In the genomic region with DNA sequence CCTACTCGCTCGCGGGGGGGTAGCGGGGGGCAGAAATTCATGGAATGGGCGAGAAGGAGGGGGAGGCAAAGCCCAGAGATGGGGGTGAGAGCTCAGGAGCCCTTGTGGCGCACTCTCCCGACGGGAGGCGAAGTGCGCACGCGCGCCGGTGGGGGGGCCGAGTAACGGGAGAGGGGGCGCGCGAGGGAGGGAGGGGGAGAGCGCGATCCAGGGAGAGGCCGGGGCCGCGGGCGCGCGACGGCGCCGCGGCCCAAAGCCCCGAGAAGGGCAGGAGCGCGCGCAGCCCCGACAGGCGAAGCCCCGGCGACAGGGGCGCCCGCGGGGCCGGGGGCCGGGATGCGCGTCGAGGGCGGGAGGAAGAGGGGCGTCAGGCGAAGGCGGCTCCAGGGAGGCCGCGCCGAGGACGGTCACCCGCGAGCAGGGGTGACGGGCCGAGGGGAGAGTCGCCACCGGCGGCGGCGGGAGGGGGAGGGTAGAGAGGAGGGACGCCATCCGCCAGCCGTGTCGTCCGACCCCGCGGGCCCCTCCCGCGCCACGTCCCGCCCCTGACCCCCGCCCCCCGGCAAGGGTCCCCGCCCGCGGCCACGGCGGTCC, we compare ENCODE assay signal across 2 cellular contexts.
TF ChIP-seq lines count a peak whose summit lies in the region.

No MANE protein-coding gene starts in this region.

TF ChIP-seq in HCT116, 20 proteins besides CTCF, POLR2A, EP300 and RAD21:
- no peak for TF ChIP-seq SRF (IDR thresholded peaks at IDR 0.05; ENCODE audit: low read depth)
- no peak for TF ChIP-seq CBX3 (IDR thresholded peaks at IDR 0.05; ENCODE audit: low read depth)
- TF ChIP-seq SIN3A (IDR thresholded peaks at IDR 0.05; ENCODE audit: low read depth), result no peak
- peak; percentile 58; the same call in 1 of the 2 replicates for TF ChIP-seq POLR2AphosphoS5 (IDR thresholded peaks at IDR 0.05; ENCODE audit: low read depth, low read length)

TF ChIP-seq in K562, 482 proteins besides CTCF, POLR2A, EP300 and RAD21 (continues in another document):
- TF ChIP-seq NR1H2 (CRISPR knock-in tag; IDR thresholded peaks at IDR 0.05) (no peak), NCOA2 (IDR thresholded peaks at IDR 0.05; ENCODE audit: partially characterized antibody in 2 of 2) (no peak), RBM17 (IDR thresholded peaks at IDR 0.05; ENCODE audit: borderline replicate concordance, low read depth, low read length) (no peak), MXI1 (IDR thresholded peaks at IDR 0.05; ENCODE audit: low read depth, low read length) (no peak), FOS (IDR thresholded peaks at IDR 0.05; ENCODE audit: extremely low read depth, insufficient read length) (no peak), ZNF133 (CRISPR knock-in tag; IDR thresholded peaks at IDR 0.05) (no peak), NFXL1 (CRISPR knock-in tag; IDR thresholded peaks at IDR 0.05) (no peak), POLR2AphosphoS2 (IDR thresholded peaks at IDR 0.05; ENCODE audit: low read length) (no peak), LCOR (CRISPR knock-in tag; IDR thresholded peaks at IDR 0.05) (no peak), ZFX (CRISPR knock-in tag; IDR thresholded peaks at IDR 0.05) (peak; percentile 35; the same call in 1 of the 2 replicates), ZFP36 (IDR thresholded peaks at IDR 0.05; ENCODE audit: low read depth, low read length, partially characterized antibody) (no peak), CXXC5 (CRISPR knock-in tag; IDR thresholded peaks at IDR 0.05) (peak; percentile 29; the same call in 1 of the 2 replicates), ZZZ3 (IDR thresholded peaks at IDR 0.05) (no peak), KDM4B (IDR thresholded peaks at IDR 0.05; ENCODE audit: borderline replicate concordance in 2 of 2, low read depth in 1 of 2) (0 out of 4 replicates have a peak, but pooled peaks of 1 of the 2 experiments have one; percentile 43), ZNF507 (tag; conservative IDR thresholded peaks at IDR 0.05) (no peak), ZNF24 (IDR thresholded peaks at IDR 0.05) (no peak), ZNF764 (CRISPR knock-in tag; IDR thresholded peaks at IDR 0.05; ENCODE audit: low read depth) (no peak), NFRKB (IDR thresholded peaks at IDR 0.05; ENCODE audit: low read depth) (no peak), ZNF77 (CRISPR knock-in tag; IDR thresholded peaks at IDR 0.05) (no peak), CBFA2T3 (IDR thresholded peaks at IDR 0.05) (no peak), NR4A1 (CRISPR knock-in tag; IDR thresholded peaks at IDR 0.05) (no peak), NR4A1 (tag; IDR thresholded peaks at IDR 0.05) (no peak), CHD1 (IDR thresholded peaks at IDR 0.05; ENCODE audit: low read length) (no peak), ZKSCAN8 (CRISPR knock-in tag; IDR thresholded peaks at IDR 0.05) (no peak), ZNF431 (CRISPR knock-in tag; IDR thresholded peaks at IDR 0.05) (no peak), SMAD2 (IDR thresholded peaks at IDR 0.05; ENCODE audit: low read depth, low read length) (no peak), TAF1 (IDR thresholded peaks at IDR 0.05; ENCODE audit: control insufficient read depth, extremely low read depth, insufficient read depth, low read length, severe bottlenecking) (peak; percentile 39), NFATC3 (IDR thresholded peaks at IDR 0.05) (no peak), TEAD1 (CRISPR knock-in tag; IDR thresholded peaks at IDR 0.05) (no peak), MAZ (CRISPR knock-in tag; conservative IDR thresholded peaks at IDR 0.05 in 1 of 2, IDR thresholded peaks at IDR 0.05 in 1 of 2) (no peak; a peak in 1 of 4 replicates), MYBL2 (IDR thresholded peaks at IDR 0.05; ENCODE audit: low read depth) (no peak), MYBL2 (CRISPR knock-in tag; IDR thresholded peaks at IDR 0.05; ENCODE audit: borderline replicate concordance) (no peak), POLR3G (IDR thresholded peaks at IDR 0.05; ENCODE audit: extremely low read depth, insufficient read length, insufficient replicate concordance) (no peak), POLR2H (tag; IDR thresholded peaks at IDR 0.05; ENCODE audit: low read depth) (no peak), KAT7 (CRISPR knock-in tag; IDR thresholded peaks at IDR 0.05; ENCODE audit: borderline replicate concordance) (no peak)
- TF ChIP-seq, protein P1, sequence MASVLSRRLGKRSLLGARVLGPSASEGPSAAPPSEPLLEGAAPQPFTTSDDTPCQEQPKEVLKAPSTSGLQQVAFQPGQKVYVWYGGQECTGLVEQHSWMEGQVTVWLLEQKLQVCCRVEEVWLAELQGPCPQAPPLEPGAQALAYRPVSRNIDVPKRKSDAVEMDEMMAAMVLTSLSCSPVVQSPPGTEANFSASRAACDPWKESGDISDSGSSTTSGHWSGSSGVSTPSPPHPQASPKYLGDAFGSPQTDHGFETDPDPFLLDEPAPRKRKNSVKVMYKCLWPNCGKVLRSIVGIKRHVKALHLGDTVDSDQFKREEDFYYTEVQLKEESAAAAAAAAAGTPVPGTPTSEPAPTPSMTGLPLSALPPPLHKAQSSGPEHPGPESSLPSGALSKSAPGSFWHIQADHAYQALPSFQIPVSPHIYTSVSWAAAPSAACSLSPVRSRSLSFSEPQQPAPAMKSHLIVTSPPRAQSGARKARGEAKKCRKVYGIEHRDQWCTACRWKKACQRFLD (CRISPR knock-in tag; IDR thresholded peaks at IDR 0.05), result no peak
- TF ChIP-seq, protein P2, sequence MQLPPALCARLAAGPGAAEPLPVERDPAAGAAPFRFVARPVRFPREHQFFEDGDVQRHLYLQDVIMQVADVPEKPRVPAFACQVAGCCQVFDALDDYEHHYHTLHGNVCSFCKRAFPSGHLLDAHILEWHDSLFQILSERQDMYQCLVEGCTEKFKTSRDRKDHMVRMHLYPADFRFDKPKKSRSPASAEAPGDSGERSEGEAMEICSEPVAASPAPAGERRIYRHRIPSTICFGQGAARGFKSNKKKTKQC (CRISPR knock-in tag; IDR thresholded peaks at IDR 0.05), result no peak
- TF ChIP-seq, protein P3, sequence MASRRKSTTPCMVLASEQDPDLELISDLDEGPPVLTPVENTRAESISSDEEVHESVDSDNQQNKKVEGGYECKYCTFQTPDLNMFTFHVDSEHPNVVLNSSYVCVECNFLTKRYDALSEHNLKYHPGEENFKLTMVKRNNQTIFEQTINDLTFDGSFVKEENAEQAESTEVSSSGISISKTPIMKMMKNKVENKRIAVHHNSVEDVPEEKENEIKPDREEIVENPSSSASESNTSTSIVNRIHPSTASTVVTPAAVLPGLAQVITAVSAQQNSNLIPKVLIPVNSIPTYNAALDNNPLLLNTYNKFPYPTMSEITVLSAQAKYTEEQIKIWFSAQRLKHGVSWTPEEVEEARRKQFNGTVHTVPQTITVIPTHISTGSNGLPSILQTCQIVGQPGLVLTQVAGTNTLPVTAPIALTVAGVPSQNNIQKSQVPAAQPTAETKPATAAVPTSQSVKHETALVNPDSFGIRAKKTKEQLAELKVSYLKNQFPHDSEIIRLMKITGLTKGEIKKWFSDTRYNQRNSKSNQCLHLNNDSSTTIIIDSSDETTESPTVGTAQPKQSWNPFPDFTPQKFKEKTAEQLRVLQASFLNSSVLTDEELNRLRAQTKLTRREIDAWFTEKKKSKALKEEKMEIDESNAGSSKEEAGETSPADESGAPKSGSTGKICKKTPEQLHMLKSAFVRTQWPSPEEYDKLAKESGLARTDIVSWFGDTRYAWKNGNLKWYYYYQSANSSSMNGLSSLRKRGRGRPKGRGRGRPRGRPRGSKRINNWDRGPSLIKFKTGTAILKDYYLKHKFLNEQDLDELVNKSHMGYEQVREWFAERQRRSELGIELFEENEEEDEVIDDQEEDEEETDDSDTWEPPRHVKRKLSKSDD (conservative IDR thresholded peaks at IDR 0.05; ENCODE audit: low read length), result no peak
- TF ChIP-seq, protein P4, sequence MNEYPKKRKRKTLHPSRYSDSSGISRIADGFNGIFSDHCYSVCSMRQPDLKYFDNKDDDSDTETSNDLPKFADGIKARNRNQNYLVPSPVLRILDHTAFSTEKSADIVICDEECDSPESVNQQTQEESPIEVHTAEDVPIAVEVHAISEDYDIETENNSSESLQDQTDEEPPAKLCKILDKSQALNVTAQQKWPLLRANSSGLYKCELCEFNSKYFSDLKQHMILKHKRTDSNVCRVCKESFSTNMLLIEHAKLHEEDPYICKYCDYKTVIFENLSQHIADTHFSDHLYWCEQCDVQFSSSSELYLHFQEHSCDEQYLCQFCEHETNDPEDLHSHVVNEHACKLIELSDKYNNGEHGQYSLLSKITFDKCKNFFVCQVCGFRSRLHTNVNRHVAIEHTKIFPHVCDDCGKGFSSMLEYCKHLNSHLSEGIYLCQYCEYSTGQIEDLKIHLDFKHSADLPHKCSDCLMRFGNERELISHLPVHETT (CRISPR knock-in tag; conservative IDR thresholded peaks at IDR 0.05 in 1 of 2, IDR thresholded peaks at IDR 0.05 in 1 of 2), result peak in 1 of 2 experiments; percentile 51; a peak in 1 of 4 replicates
- TF ChIP-seq, protein P5, sequence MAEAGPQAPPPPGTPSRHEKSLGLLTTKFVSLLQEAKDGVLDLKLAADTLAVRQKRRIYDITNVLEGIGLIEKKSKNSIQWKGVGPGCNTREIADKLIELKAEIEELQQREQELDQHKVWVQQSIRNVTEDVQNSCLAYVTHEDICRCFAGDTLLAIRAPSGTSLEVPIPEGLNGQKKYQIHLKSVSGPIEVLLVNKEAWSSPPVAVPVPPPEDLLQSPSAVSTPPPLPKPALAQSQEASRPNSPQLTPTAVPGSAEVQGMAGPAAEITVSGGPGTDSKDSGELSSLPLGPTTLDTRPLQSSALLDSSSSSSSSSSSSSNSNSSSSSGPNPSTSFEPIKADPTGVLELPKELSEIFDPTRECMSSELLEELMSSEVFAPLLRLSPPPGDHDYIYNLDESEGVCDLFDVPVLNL (CRISPR knock-in tag; IDR thresholded peaks at IDR 0.05; ENCODE audit: low read depth), result no peak
- TF ChIP-seq, protein P6, sequence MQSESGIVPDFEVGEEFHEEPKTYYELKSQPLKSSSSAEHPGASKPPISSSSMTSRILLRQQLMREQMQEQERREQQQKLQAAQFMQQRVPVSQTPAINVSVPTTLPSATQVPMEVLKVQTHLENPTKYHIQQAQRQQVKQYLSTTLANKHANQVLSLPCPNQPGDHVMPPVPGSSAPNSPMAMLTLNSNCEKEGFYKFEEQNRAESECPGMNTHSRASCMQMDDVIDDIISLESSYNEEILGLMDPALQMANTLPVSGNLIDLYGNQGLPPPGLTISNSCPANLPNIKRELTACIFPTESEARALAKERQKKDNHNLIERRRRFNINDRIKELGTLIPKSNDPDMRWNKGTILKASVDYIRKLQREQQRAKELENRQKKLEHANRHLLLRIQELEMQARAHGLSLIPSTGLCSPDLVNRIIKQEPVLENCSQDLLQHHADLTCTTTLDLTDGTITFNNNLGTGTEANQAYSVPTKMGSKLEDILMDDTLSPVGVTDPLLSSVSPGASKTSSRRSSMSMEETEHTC (IDR thresholded peaks at IDR 0.05), result no peak
- TF ChIP-seq, protein P7, sequence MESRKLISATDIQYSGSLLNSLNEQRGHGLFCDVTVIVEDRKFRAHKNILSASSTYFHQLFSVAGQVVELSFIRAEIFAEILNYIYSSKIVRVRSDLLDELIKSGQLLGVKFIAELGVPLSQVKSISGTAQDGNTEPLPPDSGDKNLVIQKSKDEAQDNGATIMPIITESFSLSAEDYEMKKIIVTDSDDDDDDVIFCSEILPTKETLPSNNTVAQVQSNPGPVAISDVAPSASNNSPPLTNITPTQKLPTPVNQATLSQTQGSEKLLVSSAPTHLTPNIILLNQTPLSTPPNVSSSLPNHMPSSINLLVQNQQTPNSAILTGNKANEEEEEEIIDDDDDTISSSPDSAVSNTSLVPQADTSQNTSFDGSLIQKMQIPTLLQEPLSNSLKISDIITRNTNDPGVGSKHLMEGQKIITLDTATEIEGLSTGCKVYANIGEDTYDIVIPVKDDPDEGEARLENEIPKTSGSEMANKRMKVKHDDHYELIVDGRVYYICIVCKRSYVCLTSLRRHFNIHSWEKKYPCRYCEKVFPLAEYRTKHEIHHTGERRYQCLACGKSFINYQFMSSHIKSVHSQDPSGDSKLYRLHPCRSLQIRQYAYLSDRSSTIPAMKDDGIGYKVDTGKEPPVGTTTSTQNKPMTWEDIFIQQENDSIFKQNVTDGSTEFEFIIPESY (CRISPR knock-in tag; IDR thresholded peaks at IDR 0.05), result no peak
- TF ChIP-seq, protein P8, sequence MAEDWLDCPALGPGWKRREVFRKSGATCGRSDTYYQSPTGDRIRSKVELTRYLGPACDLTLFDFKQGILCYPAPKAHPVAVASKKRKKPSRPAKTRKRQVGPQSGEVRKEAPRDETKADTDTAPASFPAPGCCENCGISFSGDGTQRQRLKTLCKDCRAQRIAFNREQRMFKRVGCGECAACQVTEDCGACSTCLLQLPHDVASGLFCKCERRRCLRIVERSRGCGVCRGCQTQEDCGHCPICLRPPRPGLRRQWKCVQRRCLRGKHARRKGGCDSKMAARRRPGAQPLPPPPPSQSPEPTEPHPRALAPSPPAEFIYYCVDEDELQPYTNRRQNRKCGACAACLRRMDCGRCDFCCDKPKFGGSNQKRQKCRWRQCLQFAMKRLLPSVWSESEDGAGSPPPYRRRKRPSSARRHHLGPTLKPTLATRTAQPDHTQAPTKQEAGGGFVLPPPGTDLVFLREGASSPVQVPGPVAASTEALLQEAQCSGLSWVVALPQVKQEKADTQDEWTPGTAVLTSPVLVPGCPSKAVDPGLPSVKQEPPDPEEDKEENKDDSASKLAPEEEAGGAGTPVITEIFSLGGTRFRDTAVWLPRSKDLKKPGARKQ (CRISPR knock-in tag; IDR thresholded peaks at IDR 0.05), result no peak
- TF ChIP-seq, protein P9, sequence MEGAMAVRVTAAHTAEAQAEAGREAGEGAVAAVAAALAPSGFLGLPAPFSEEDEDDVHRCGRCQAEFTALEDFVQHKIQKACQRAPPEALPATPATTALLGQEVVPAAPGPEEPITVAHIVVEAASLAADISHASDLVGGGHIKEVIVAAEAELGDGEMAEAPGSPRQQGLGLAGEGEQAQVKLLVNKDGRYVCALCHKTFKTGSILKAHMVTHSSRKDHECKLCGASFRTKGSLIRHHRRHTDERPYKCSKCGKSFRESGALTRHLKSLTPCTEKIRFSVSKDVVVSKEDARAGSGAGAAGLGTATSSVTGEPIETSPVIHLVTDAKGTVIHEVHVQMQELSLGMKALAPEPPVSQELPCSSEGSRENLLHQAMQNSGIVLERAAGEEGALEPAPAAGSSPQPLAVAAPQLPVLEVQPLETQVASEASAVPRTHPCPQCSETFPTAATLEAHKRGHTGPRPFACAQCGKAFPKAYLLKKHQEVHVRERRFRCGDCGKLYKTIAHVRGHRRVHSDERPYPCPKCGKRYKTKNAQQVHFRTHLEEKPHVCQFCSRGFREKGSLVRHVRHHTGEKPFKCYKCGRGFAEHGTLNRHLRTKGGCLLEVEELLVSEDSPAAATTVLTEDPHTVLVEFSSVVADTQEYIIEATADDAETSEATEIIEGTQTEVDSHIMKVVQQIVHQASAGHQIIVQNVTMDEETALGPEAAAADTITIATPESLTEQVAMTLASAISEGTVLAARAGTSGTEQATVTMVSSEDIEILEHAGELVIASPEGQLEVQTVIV (CRISPR knock-in tag; IDR thresholded peaks at IDR 0.05; ENCODE audit: borderline replicate concordance), result no peak
- TF ChIP-seq, protein P10, sequence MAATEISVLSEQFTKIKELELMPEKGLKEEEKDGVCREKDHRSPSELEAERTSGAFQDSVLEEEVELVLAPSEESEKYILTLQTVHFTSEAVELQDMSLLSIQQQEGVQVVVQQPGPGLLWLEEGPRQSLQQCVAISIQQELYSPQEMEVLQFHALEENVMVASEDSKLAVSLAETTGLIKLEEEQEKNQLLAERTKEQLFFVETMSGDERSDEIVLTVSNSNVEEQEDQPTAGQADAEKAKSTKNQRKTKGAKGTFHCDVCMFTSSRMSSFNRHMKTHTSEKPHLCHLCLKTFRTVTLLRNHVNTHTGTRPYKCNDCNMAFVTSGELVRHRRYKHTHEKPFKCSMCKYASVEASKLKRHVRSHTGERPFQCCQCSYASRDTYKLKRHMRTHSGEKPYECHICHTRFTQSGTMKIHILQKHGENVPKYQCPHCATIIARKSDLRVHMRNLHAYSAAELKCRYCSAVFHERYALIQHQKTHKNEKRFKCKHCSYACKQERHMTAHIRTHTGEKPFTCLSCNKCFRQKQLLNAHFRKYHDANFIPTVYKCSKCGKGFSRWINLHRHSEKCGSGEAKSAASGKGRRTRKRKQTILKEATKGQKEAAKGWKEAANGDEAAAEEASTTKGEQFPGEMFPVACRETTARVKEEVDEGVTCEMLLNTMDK (IDR thresholded peaks at IDR 0.05; ENCODE audit: borderline replicate concordance, insufficient read depth, low read depth, low read length, poor library complexity, severe bottlenecking), result peak; percentile 34
